1 cellular context compared by ENCODE assay signal in the genomic region with DNA sequence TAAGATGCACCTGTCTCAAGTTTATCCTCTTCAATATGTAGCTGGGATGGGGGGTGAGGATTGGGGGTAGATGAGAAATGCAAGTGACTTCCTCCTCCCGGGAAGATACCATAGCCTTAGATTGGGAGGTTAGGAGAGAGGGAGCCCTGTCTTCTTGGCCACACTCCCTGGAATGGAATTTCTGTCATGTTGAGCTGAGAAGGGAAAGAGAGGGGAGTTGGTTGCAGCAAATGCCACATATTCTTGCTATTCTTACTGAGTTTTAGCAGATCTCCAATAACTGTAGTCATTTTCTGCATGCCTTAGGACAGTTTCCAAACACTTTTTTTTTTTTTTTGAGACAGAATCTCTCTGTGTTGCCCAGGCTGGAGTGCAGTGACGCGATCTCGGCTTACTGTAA.
TF ChIP-seq lines count a peak whose summit lies in the region.

No MANE protein-coding gene starts in this region.

TF ChIP-seq in WTC11, 78 proteins besides CTCF, POLR2A, EP300 and RAD21 (continued from another document):
- TF ChIP-seq, protein P1, sequence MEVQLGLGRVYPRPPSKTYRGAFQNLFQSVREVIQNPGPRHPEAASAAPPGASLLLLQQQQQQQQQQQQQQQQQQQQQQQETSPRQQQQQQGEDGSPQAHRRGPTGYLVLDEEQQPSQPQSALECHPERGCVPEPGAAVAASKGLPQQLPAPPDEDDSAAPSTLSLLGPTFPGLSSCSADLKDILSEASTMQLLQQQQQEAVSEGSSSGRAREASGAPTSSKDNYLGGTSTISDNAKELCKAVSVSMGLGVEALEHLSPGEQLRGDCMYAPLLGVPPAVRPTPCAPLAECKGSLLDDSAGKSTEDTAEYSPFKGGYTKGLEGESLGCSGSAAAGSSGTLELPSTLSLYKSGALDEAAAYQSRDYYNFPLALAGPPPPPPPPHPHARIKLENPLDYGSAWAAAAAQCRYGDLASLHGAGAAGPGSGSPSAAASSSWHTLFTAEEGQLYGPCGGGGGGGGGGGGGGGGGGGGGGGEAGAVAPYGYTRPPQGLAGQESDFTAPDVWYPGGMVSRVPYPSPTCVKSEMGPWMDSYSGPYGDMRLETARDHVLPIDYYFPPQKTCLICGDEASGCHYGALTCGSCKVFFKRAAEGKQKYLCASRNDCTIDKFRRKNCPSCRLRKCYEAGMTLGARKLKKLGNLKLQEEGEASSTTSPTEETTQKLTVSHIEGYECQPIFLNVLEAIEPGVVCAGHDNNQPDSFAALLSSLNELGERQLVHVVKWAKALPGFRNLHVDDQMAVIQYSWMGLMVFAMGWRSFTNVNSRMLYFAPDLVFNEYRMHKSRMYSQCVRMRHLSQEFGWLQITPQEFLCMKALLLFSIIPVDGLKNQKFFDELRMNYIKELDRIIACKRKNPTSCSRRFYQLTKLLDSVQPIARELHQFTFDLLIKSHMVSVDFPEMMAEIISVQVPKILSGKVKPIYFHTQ (CRISPR knock-in tag; IDR thresholded peaks at IDR 0.05) = no peak
- TF ChIP-seq NFE2L1 (CRISPR knock-in tag; IDR thresholded peaks at IDR 0.05) (no peak), NFATC4 (CRISPR knock-in tag; IDR thresholded peaks at IDR 0.05) (no peak), GABPB1 (CRISPR knock-in tag; IDR thresholded peaks at IDR 0.05) (no peak), NR2C2 (CRISPR knock-in tag; IDR thresholded peaks at IDR 0.05) (no peak), GRHL2 (CRISPR knock-in tag; IDR thresholded peaks at IDR 0.05; ENCODE audit: insufficient replicate concordance, severe bottlenecking) (no peak)
- TF ChIP-seq, protein P2, sequence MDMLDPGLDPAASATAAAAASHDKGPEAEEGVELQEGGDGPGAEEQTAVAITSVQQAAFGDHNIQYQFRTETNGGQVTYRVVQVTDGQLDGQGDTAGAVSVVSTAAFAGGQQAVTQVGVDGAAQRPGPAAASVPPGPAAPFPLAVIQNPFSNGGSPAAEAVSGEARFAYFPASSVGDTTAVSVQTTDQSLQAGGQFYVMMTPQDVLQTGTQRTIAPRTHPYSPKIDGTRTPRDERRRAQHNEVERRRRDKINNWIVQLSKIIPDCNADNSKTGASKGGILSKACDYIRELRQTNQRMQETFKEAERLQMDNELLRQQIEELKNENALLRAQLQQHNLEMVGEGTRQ (CRISPR knock-in tag; IDR thresholded peaks at IDR 0.05) = no peak
- TF ChIP-seq, protein P3, sequence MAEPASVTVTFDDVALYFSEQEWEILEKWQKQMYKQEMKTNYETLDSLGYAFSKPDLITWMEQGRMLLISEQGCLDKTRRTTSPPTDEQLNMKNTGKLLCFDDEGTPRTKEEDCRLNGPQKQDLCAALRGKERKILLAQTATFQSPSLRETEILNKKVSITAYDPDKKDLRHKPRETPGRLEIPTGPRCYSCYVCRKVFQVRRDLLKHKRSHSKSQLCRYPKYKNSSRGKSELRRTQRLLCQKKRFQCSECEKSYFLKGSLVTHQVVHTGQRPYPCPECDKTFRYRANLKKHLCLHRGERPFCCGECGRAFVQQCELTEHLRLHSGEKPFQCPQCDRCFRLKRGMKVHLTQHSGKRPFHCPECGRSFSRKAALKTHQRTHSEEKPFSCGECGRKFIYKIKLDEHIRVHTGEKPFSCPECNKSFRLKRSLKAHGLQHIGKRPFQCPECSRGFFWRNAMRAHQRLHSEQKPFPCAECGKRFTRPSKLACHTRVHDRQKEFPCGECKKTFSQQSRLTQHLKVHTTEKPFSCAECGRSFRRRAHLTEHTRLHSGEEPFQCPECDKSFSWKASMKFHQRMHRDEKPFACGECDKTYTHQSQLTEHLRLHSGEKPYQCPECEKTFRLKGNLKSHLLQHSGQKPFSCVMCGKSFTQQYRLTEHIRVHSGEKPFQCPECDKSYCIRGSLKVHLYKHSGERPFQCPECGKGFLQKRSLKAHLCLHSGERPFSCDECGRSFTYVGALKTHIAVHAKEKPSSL (CRISPR knock-in tag; conservative IDR thresholded peaks at IDR 0.05) = no peak
